ENCODE assay signal across 13 cellular contexts in genomic region chr7:134856692-134857091, GRCh38.
DNase-seq lines count a peak whose midpoint lies in the region; ATAC-seq and TF ChIP-seq lines count a peak whose summit lies in the region.
"Had no signal": no experiment of that assay in that cellular context is flagged by ENCODE, and none has a peak within 500 bp of the region (broad histone marks: within the 10 kb centered on the region; RNA-seq: fewer than 3 reads in every experiment).

No MANE protein-coding gene starts in this region.

- H3K4me1 Mint-ChIP-seq in WTC11 = peaks cover 27% of the 10 kb centered on the region

- peaks cover 17% of the 10 kb centered on the region for H4K20me1 ChIP-seq in GM23248 (ENCODE audit: insufficient read depth)

- H3K4me3 Mint-ChIP-seq in WTC11 = no peak overlapping the region
- H3K4me3 Mint-ChIP-seq: endodermal cell had no signal

- H3K9me2 ChIP-seq in GM23248 (ENCODE audit: insufficient read depth) = no peaks in the 10 kb centered on the region

- H3K36me3 Mint-ChIP-seq in WTC11 = peaks cover 2% of the 10 kb centered on the region; the same call in 1 of the 2 replicates

- H3K36me3 ChIP-seq in GM23248 (ENCODE audit: low read depth) (peaks cover 16% of the 10 kb centered on the region), left ventricle myocardium inferior (no peaks in the 10 kb centered on the region), rectal smooth muscle tissue (ENCODE audit: control insufficient read depth, insufficient read depth, low read length) (no peaks in the 10 kb centered on the region)
- H3K36me3 ChIP-seq: breast epithelium had no signal

- H3K9ac ChIP-seq in GM23248 = peak overlapping the region; percentile 55
- no peak overlapping the region for H3K9ac ChIP-seq in rectal smooth muscle tissue (ENCODE audit: low read length)

- H3K79me2 ChIP-seq in GM23248 (ENCODE audit: insufficient read depth) = peaks cover 98% of the 10 kb centered on the region

- H3K27ac ChIP-seq in GM23248 (peak overlapping the region; percentile 66), left ventricle myocardium inferior (replicated peaks) (peak overlapping the region; percentile 66), rectal smooth muscle tissue (ENCODE audit: low read depth, low read length) (peak overlapping the region; percentile 69)

- POLR2A ChIA-PET in WTC11 (lab: Charles Lee) = no interaction called here

- peaks cover 75% of the 10 kb centered on the region for H3F3A ChIP-seq in GM23248 (ENCODE audit: insufficient read depth)

- intact Hi-C loops in left ventricle myocardium inferior (cut with micrococcal nuclease) = no loop called here

- H2AFZ ChIP-seq in GM23248 = no peak overlapping the region

- WGBS in GM23248 (ENCODE audit: low coverage in 1 of 2, low lambda C conversion rate in 2 of 2, missing lambda C conversion rate in 2 of 2), 2 experiments = 56 to 62% methylated on average over 4 of the region's 4 CpGs

- no peaks in the 10 kb centered on the region for H3K27me3 ChIP-seq in GM23248 (replicated peaks; ENCODE audit: insufficient read depth)
- no peaks in the 10 kb centered on the region for H3K27me3 ChIP-seq in left ventricle myocardium inferior (ENCODE audit: low read depth)
- no peaks in the 10 kb centered on the region for H3K27me3 ChIP-seq in rectal smooth muscle tissue (ENCODE audit: control insufficient read depth, insufficient read depth, low read length)
- H3K27me3 ChIP-seq: breast epithelium had no signal

- H3K27me3 Mint-ChIP-seq in WTC11 (ENCODE audit: low read depth) = no peaks in the 10 kb centered on the region

- H3K9me3 ChIP-seq in GM23248 (ENCODE audit: low read depth) = no peaks in the 10 kb centered on the region
- H3K9me3 ChIP-seq in left ventricle myocardium inferior (replicated peaks) = no peaks in the 10 kb centered on the region
- H3K9me3 ChIP-seq: breast epithelium had no signal

- ATAC-seq in WTC11 (no peak), GM18909 (IDR thresholded peaks at IDR 0.05; ENCODE audit: poor library complexity, unreplicated experiment) (no peak), HG03378 (IDR thresholded peaks at IDR 0.05; ENCODE audit: unreplicated experiment) (no peak)

- in situ Hi-C loops in GM23248 (cut with MboI) = no loop called here

- H3K4me3 ChIP-seq in GM23248 (peak overlapping the region; percentile 28), left ventricle myocardium inferior (no peak overlapping the region), rectal smooth muscle tissue (ENCODE audit: low read length) (no peak overlapping the region)

- DNase-seq in GM23248 (peak; percentile 30), WTC11 (ENCODE audit: low spot score) (no peak), left ventricle myocardium inferior (no peak), inferior parietal cortex (ENCODE audit: extremely low spot score) (no peak)
- DNase-seq: endodermal cell; mammary epithelial cell; NCI-H1436 treated with DMSO at 0.1 percent for 48 hours; NCI-H69; stimulated activated naive CD4-positive, alpha-beta T cell treated with Interleukin-2 at 50 U/mL for 16 hours had no signal

- H3K4me1 ChIP-seq in GM23248 (ENCODE audit: insufficient read depth) (peaks cover 29% of the 10 kb centered on the region), left ventricle myocardium inferior (peaks cover 71% of the 10 kb centered on the region), rectal smooth muscle tissue (ENCODE audit: control insufficient read depth, insufficient read depth, low read length) (peaks cover 34% of the 10 kb centered on the region)

- TF ChIP-seq CTCF in WTC11 (IDR thresholded peaks at IDR 0.05) = no peak
- no peak for TF ChIP-seq CTCF in left ventricle myocardium inferior (IDR thresholded peaks at IDR 0.05; ENCODE audit: borderline replicate concordance)

- CTCF ChIA-PET in WTC11 (lab: Charles Lee) = interaction anchor here (0.7 to 0.9 kb wide), 2 partner anchors 8 to 403 kb away, joined by 3 to 4 read pairs; no protein-coding TSS in a partner anchor

- peak overlapping the region; percentile 66 for H3K4me2 ChIP-seq in GM23248 (ENCODE audit: unreplicated experiment)

- H3K9me3 Mint-ChIP-seq in WTC11 = no peaks in the 10 kb centered on the region
- H3K9me3 Mint-ChIP-seq: endodermal cell had no signal

- peak overlapping the region; percentile 10; the same call in 1 of the 2 replicates for H3K27ac Mint-ChIP-seq in WTC11
- H3K27ac Mint-ChIP-seq: endodermal cell had no signal

TF ChIP-seq in WTC11, 78 proteins besides CTCF, POLR2A, EP300 and RAD21 (continues in another document):
- TF ChIP-seq MXD4 (CRISPR knock-in tag; IDR thresholded peaks at IDR 0.05; ENCODE audit: borderline replicate concordance) (no peak), TEAD1 (CRISPR knock-in tag; IDR thresholded peaks at IDR 0.05) (no peak), CREB1 (CRISPR knock-in tag; IDR thresholded peaks at IDR 0.05) (no peak), MYBL2 (CRISPR knock-in tag; IDR thresholded peaks at IDR 0.05) (no peak), TCF7 (CRISPR knock-in tag; IDR thresholded peaks at IDR 0.05; ENCODE audit: low read depth) (no peak), ETV6 (CRISPR knock-in tag; IDR thresholded peaks at IDR 0.05) (no peak), EMX1 (CRISPR knock-in tag; IDR thresholded peaks at IDR 0.05) (no peak), ERG (CRISPR knock-in tag; IDR thresholded peaks at IDR 0.05) (no peak), GTF2I (CRISPR knock-in tag; conservative IDR thresholded peaks at IDR 0.05) (no peak)
- TF ChIP-seq, protein P1, sequence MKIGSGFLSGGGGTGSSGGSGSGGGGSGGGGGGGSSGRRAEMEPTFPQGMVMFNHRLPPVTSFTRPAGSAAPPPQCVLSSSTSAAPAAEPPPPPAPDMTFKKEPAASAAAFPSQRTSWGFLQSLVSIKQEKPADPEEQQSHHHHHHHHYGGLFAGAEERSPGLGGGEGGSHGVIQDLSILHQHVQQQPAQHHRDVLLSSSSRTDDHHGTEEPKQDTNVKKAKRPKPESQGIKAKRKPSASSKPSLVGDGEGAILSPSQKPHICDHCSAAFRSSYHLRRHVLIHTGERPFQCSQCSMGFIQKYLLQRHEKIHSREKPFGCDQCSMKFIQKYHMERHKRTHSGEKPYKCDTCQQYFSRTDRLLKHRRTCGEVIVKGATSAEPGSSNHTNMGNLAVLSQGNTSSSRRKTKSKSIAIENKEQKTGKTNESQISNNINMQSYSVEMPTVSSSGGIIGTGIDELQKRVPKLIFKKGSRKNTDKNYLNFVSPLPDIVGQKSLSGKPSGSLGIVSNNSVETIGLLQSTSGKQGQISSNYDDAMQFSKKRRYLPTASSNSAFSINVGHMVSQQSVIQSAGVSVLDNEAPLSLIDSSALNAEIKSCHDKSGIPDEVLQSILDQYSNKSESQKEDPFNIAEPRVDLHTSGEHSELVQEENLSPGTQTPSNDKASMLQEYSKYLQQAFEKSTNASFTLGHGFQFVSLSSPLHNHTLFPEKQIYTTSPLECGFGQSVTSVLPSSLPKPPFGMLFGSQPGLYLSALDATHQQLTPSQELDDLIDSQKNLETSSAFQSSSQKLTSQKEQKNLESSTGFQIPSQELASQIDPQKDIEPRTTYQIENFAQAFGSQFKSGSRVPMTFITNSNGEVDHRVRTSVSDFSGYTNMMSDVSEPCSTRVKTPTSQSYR (CRISPR knock-in tag; IDR thresholded peaks at IDR 0.05) = no peak
- TF ChIP-seq, protein P2, sequence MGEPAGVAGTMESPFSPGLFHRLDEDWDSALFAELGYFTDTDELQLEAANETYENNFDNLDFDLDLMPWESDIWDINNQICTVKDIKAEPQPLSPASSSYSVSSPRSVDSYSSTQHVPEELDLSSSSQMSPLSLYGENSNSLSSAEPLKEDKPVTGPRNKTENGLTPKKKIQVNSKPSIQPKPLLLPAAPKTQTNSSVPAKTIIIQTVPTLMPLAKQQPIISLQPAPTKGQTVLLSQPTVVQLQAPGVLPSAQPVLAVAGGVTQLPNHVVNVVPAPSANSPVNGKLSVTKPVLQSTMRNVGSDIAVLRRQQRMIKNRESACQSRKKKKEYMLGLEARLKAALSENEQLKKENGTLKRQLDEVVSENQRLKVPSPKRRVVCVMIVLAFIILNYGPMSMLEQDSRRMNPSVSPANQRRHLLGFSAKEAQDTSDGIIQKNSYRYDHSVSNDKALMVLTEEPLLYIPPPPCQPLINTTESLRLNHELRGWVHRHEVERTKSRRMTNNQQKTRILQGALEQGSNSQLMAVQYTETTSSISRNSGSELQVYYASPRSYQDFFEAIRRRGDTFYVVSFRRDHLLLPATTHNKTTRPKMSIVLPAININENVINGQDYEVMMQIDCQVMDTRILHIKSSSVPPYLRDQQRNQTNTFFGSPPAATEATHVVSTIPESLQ (CRISPR knock-in tag; IDR thresholded peaks at IDR 0.05) = no peak
- TF ChIP-seq, protein P3, sequence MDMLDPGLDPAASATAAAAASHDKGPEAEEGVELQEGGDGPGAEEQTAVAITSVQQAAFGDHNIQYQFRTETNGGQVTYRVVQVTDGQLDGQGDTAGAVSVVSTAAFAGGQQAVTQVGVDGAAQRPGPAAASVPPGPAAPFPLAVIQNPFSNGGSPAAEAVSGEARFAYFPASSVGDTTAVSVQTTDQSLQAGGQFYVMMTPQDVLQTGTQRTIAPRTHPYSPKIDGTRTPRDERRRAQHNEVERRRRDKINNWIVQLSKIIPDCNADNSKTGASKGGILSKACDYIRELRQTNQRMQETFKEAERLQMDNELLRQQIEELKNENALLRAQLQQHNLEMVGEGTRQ (CRISPR knock-in tag; IDR thresholded peaks at IDR 0.05) = no peak
